26 cellular contexts compared by ENCODE assay signal in genomic region chr17:81656118-81656743, GRCh38. TPM values are rescaled to one million over a fixed set of nuclear protein-coding genes. Genes with fewer than 3 reads are reported as not detected.
DNase-seq lines count a peak whose midpoint lies in the region; ATAC-seq, FAIRE-seq and TF ChIP-seq lines count a peak whose summit lies in the region.
"Had no signal": no experiment of that assay in that cellular context is flagged by ENCODE, and none has a peak within 500 bp of the region (broad histone marks: within the 10 kb centered on the region; RNA-seq: fewer than 3 reads in every experiment).

PDE6G (minus strand) TSS chr17:81656542; CDS start chr17:81653305, 3,237 bp downstream.

- H3K27ac ChIP-seq in endothelial cell of umbilical vein (ENCODE audit: insufficient read depth, low read depth, low read length) (no peak within 1 kb of the TSS), adrenal gland (no peak within 1 kb of the TSS)
- H3K27ac ChIP-seq: HL-60, SJSA1, suprapubic skin had no signal

- H3K4me1 ChIP-seq in endothelial cell of umbilical vein (ENCODE audit: control insufficient read depth, extremely low read depth, insufficient read depth, low read length) (peaks cover 9% of the 10 kb centered on the region), BE2C (peaks cover 6% of the 10 kb centered on the region; the same call in 1 of the 2 replicates), adrenal gland (replicated peaks in 1 of 2) (no peaks in the 10 kb centered on the region)
- H3K4me1 ChIP-seq: SJSA1 had no signal

- TF ChIP-seq POLR2A in endothelial cell of umbilical vein (IDR thresholded peaks at IDR 0.05; ENCODE audit: low read depth, low read length): no peak
- TF ChIP-seq POLR2A in adrenal gland (IDR thresholded peaks at IDR 0.05): no peak

- dilution Hi-C loops in endothelial cell of umbilical vein (cut with MboI; ENCODE audit: extremely low pct_ligation_motif_present, low sequenced_read_pairs): no loop called here

- BruUV-seq in endothelial cell of umbilical vein (replicated peaks; lab: Mats Ljungman, UMichigan): no TSS peak

- intact Hi-C loops in endothelial cell of umbilical vein (cut with micrococcal nuclease) (no loop called here), adrenal gland (cut with DNase I) (no loop called here)

- no peaks in the 10 kb centered on the region for H3K27me3 Mint-ChIP-seq in activated naive CD8-positive, alpha-beta T cell treated with anti-CD3 and anti-CD28 coated beads, Interleukin-2, amount 10 ng/mL, durations not matched to agents 7 days and 5 days
- peaks cover 4% of the 10 kb centered on the region for H3K27me3 Mint-ChIP-seq in activated naive CD8-positive, alpha-beta T cell treated with anti-CD3 and anti-CD28 coated beads for 36 hours
- peaks cover 13 to 23% of the 10 kb centered on the region in 2 donors for H3K27me3 Mint-ChIP-seq in stimulated activated naive B cell treated with anti-CD40 and anti-IgM and Interleukin-4, amounts not matched to agents 10 μg/mL and 1 μg/mL and 100 μg/mL, for 72 hours

- H3K4me3 Mint-ChIP-seq in activated naive CD8-positive, alpha-beta T cell treated with anti-CD3 and anti-CD28 coated beads, Interleukin-2, amount 10 ng/mL, durations not matched to agents 7 days and 5 days: peak within 1 kb of the TSS; percentile 32
- H3K4me3 Mint-ChIP-seq in activated naive CD8-positive, alpha-beta T cell treated with anti-CD3 and anti-CD28 coated beads for 36 hours: no peak within 1 kb of the TSS
- no peak within 1 kb of the TSS for H3K4me3 Mint-ChIP-seq in stimulated activated naive B cell treated with anti-CD40 and anti-IgM and Interleukin-4, amounts not matched to agents 10 μg/mL and 1 μg/mL and 100 μg/mL, for 72 hours

- H3K79me2 ChIP-seq in endothelial cell of umbilical vein (ENCODE audit: control insufficient read depth, insufficient read depth, low read length): no peaks in the 10 kb centered on the region

- H3K9me1 ChIP-seq in endothelial cell of umbilical vein (replicated peaks; ENCODE audit: control insufficient read depth, extremely low read depth, insufficient read depth, low read length): no peaks in the 10 kb centered on the region

- no peaks in the 10 kb centered on the region for H3K36me3 ChIP-seq in endothelial cell of umbilical vein (ENCODE audit: control insufficient read depth in 2 of 2, extremely low read depth in 1 of 2, insufficient read depth in 2 of 2, low read length in 2 of 2)
- no peaks in the 10 kb centered on the region for H3K36me3 ChIP-seq in BE2C
- no peaks in the 10 kb centered on the region for H3K36me3 ChIP-seq in adrenal gland (replicated peaks in 1 of 2)
- H3K36me3 ChIP-seq: SJSA1, suprapubic skin had no signal

- peak within 1 kb of the TSS; percentile 13 for H2AFZ ChIP-seq in endothelial cell of umbilical vein (ENCODE audit: low read depth, low read length)

- peaks cover 18% of the 10 kb centered on the region for H3K4me1 Mint-ChIP-seq in activated naive CD8-positive, alpha-beta T cell treated with anti-CD3 and anti-CD28 coated beads, Interleukin-2, amount 10 ng/mL, durations not matched to agents 7 days and 5 days
- H3K4me1 Mint-ChIP-seq in activated naive CD8-positive, alpha-beta T cell treated with anti-CD3 and anti-CD28 coated beads for 36 hours: peaks cover 13% of the 10 kb centered on the region
- peaks cover 17 to 21% of the 10 kb centered on the region in 2 donors for H3K4me1 Mint-ChIP-seq in stimulated activated naive B cell treated with anti-CD40 and anti-IgM and Interleukin-4, amounts not matched to agents 10 μg/mL and 1 μg/mL and 100 μg/mL, for 72 hours

- ATAC-seq in activated naive CD8-positive, alpha-beta T cell treated with anti-CD3 and anti-CD28 coated beads, Interleukin-2, amount 10 ng/mL, durations not matched to agents 7 days and 5 days (ENCODE audit: low read depth): no peak
- no peak for ATAC-seq in stimulated activated naive B cell treated with anti-CD40 and anti-IgM and Interleukin-4, amounts not matched to agents 10 μg/mL and 1 μg/mL and 100 μg/mL, for 72 hours (replicated peaks)
- ATAC-seq in GM19351 (IDR thresholded peaks at IDR 0.05; ENCODE audit: unreplicated experiment): no peak
- ATAC-seq: activated CD4-positive, CD25-positive, alpha-beta regulatory T cell treated with anti-CD3 and anti-CD28 coated beads, Interleukin-2, amount 50 U/mL, for 24 hours had no signal

- no peak within 1 kb of the TSS for H3K4me2 ChIP-seq in endothelial cell of umbilical vein (ENCODE audit: insufficient read depth, low read length)

- DNase-seq in activated naive CD8-positive, alpha-beta T cell treated with anti-CD3 and anti-CD28 coated beads, Interleukin-2, amount 10 ng/mL, durations not matched to agents 7 days and 5 days: no peak
- DNase-seq in activated naive CD8-positive, alpha-beta T cell treated with anti-CD3 and anti-CD28 coated beads for 36 hours: no peak
- DNase-seq in NCI-H82 (lab: John Stamatoyannopoulos, UW) (peak; percentile 99), endothelial cell of umbilical vein (ENCODE audit: low read depth, low spot score) (no peak), BE2C (no peak), adrenal gland (no peak)
- DNase-seq in stimulated activated naive B cell treated with anti-CD40 and anti-IgM and Interleukin-4, amounts not matched to agents 10 μg/mL and 1 μg/mL and 100 μg/mL, for 72 hours: no peak
- DNase-seq: ACHN; activated effector memory CD4-positive, alpha-beta T cell treated with Interleukin-2 at 50 U/mL for 16 hours; DMS 273 treated with DMSO at 0.1 percent for 48 hours; islet precursor cell; NCI-H187 treated with DMSO at 0.1 percent for 48 hours; NCI-H226; NCI-H774; T-helper 9 cell had no signal

- H3K9me3 ChIP-seq in endothelial cell of umbilical vein (replicated peaks; ENCODE audit: control insufficient read depth, insufficient read depth, low read length): no peaks in the 10 kb centered on the region
- no peaks in the 10 kb centered on the region for H3K9me3 ChIP-seq in BE2C
- H3K9me3 ChIP-seq in adrenal gland (replicated peaks in 1 of 3): no peaks in the 10 kb centered on the region
- H3K9me3 ChIP-seq: SJSA1, suprapubic skin had no signal

- peaks cover 3% of the 10 kb centered on the region for H3K36me3 Mint-ChIP-seq in activated naive CD8-positive, alpha-beta T cell treated with anti-CD3 and anti-CD28 coated beads, Interleukin-2, amount 10 ng/mL, durations not matched to agents 7 days and 5 days
- H3K36me3 Mint-ChIP-seq in activated naive CD8-positive, alpha-beta T cell treated with anti-CD3 and anti-CD28 coated beads for 36 hours: no peaks in the 10 kb centered on the region
- peaks cover 3 to 4% of the 10 kb centered on the region in 2 donors for H3K36me3 Mint-ChIP-seq in stimulated activated naive B cell treated with anti-CD40 and anti-IgM and Interleukin-4, amounts not matched to agents 10 μg/mL and 1 μg/mL and 100 μg/mL, for 72 hours
- H3K36me3 Mint-ChIP-seq: CD14-positive monocyte had no signal

- CTCF ChIA-PET in endothelial cell of umbilical vein (lab: Charles Lee): no interaction called here

- no peak for TF ChIP-seq CTCF in endothelial cell of umbilical vein (IDR thresholded peaks at IDR 0.05; ENCODE audit: extremely low read depth in 1 of 2, insufficient read depth in 1 of 2, low read depth in 1 of 2, low read length in 2 of 2)
- no peak for TF ChIP-seq CTCF in BE2C (IDR thresholded peaks at IDR 0.05; ENCODE audit: low read depth, low read length)
- TF ChIP-seq CTCF in adrenal gland (IDR thresholded peaks at IDR 0.05): no peak

- H3K9me3 Mint-ChIP-seq in activated naive CD8-positive, alpha-beta T cell treated with anti-CD3 and anti-CD28 coated beads, Interleukin-2, amount 10 ng/mL, durations not matched to agents 7 days and 5 days: no peaks in the 10 kb centered on the region
- H3K9me3 Mint-ChIP-seq in activated naive CD8-positive, alpha-beta T cell treated with anti-CD3 and anti-CD28 coated beads for 36 hours: no peaks in the 10 kb centered on the region
- H3K9me3 Mint-ChIP-seq in stimulated activated naive B cell treated with anti-CD40 and anti-IgM and Interleukin-4, amounts not matched to agents 10 μg/mL and 1 μg/mL and 100 μg/mL, for 72 hours: no peaks in the 10 kb centered on the region

- H3K4me3 ChIP-seq in endothelial cell of umbilical vein (replicated peaks in 1 of 3; ENCODE audit: insufficient read depth in 1 of 3, low read depth in 1 of 3, low read length in 3 of 3) (no peak within 1 kb of the TSS), BE2C (ENCODE audit: low read depth, low read length) (no peak within 1 kb of the TSS), adrenal gland (no peak within 1 kb of the TSS)
- H3K4me3 ChIP-seq: lung, SJSA1, suprapubic skin had no signal

- H3K27ac Mint-ChIP-seq in activated naive CD8-positive, alpha-beta T cell treated with anti-CD3 and anti-CD28 coated beads, Interleukin-2, amount 10 ng/mL, durations not matched to agents 7 days and 5 days: peak within 1 kb of the TSS; percentile 64
- H3K27ac Mint-ChIP-seq in activated naive CD8-positive, alpha-beta T cell treated with anti-CD3 and anti-CD28 coated beads for 36 hours: no peak within 1 kb of the TSS
- H3K27ac Mint-ChIP-seq in stimulated activated naive B cell treated with anti-CD40 and anti-IgM and Interleukin-4, amounts not matched to agents 10 μg/mL and 1 μg/mL and 100 μg/mL, for 72 hours: peak within 1 kb of the TSS; percentile 5

- POLR2A ChIA-PET in activated naive CD8-positive, alpha-beta T cell treated with anti-CD3 and anti-CD28 coated beads, Interleukin-2, amount 10 ng/mL, durations not matched to agents 7 days and 5 days (lab: Charles Lee): interaction anchor here (2.2 to 4.4 kb wide), 2 partner anchors 9 to 10 kb away, joined by 14 to 45 read pairs; partner anchors contain the start of genes CCDC137 and OXLD1
- POLR2A ChIA-PET in endothelial cell of umbilical vein (lab: Charles Lee): interaction anchor here (2.1 kb wide), 1 partner anchor 20 kb away, joined by 4 read pairs; no protein-coding TSS in a partner anchor

- no peaks in the 10 kb centered on the region for H4K20me1 ChIP-seq in endothelial cell of umbilical vein (replicated peaks; ENCODE audit: control insufficient read depth, extremely low read depth, insufficient read depth, low read length)

- FAIRE-seq in endothelial cell of umbilical vein (lab: Jason Lieb, UNC): no peak
- FAIRE-seq: bronchial epithelial cell, G401.6 had no signal

- no peak within 1 kb of the TSS for H3K9ac ChIP-seq in endothelial cell of umbilical vein (replicated peaks; ENCODE audit: extremely low read depth, insufficient read depth, low read length)

- WGBS in adrenal gland, 4 donors: 84 to 91% (median 85%) methylated on average over 8 to 15 of the region's 15 CpGs

- H3K27me3 ChIP-seq in endothelial cell of umbilical vein (ENCODE audit: control insufficient read depth in 2 of 2, insufficient read depth in 2 of 2, low read length in 2 of 2): no peaks in the 10 kb centered on the region
- no peaks in the 10 kb centered on the region for H3K27me3 ChIP-seq in BE2C
- H3K27me3 ChIP-seq in adrenal gland: no peaks in the 10 kb centered on the region
- H3K27me3 ChIP-seq: SJSA1 had no signal

RNA-seq across cellular contexts. Expression of gene PDE6G, which starts in this region (rescaled TPM):
- total RNA-seq in activated naive CD8-positive, alpha-beta T cell treated with anti-CD3 and anti-CD28 coated beads, Interleukin-2, amount 10 ng/mL, durations not matched to agents 7 days and 5 days: 10 to 100 TPM; 47.8 to 57.1 TPM
- 1 to 10 TPM; 8.6 to 9.1 TPM for total RNA-seq in activated naive CD8-positive, alpha-beta T cell treated with anti-CD3 and anti-CD28 coated beads for 36 hours
- total RNA-seq in endothelial cell of umbilical vein (1.4 and 1.8 TPM in 2 replicates), adrenal gland (1 to 10 TPM in 4 of 8 donors, under 1 TPM in 1, not detected in 3; 0.35 to 2.3 (median 1.6) TPM)
- polyA plus RNA-seq in endothelial cell of umbilical vein (3.7 and 5.1 TPM in 2 replicates), adrenal gland (1 to 10 TPM; 1.2 to 5.9 (median 2.6) TPM)
- polyA plus RNA-seq in endothelial cell of umbilical vein (2011; cell fraction: cytosol; rRNA removed): 2.0 and 3.3 TPM in 2 replicates
- 0.37 and 0.60 TPM in 2 replicates for polyA plus RNA-seq in endothelial cell of umbilical vein (2011; cell fraction: nucleus; rRNA removed)
- 0.46 TPM in 1 of 2 replicates, not detected in the other for polyA plus RNA-seq in endothelial cell of umbilical vein (2012)
- polyA minus RNA-seq in endothelial cell of umbilical vein: 0.73 and 2.2 TPM in 2 replicates
- not detected for polyA minus RNA-seq in endothelial cell of umbilical vein (2011; cell fraction: cytosol; rRNA and poly(A)+ RNA removed)
- polyA minus RNA-seq in endothelial cell of umbilical vein (2011; cell fraction: nucleus; rRNA and poly(A)+ RNA removed): not detected in 2 replicates
- not detected for polyA plus RNA-seq in BE2C (2012; ENCODE audit: insufficient read depth, insufficient read length, low read depth)
- total RNA-seq: bronchial epithelial cell, fibroblast of villous mesenchyme, SJSA1 had no signal
- polyA plus RNA-seq: right cardiac atrium had no signal

Comparison
In these comparisons a context has a peak if more than half of its experiments do, and no peak if none do; other contexts are left out.
1. RNA of gene PDE6G (total RNA-seq): 47.8 to 57.1 TPM in activated naive CD8-positive, alpha-beta T cell treated with anti-CD3 and anti-CD28 coated beads, Interleukin-2, amount 10 ng/mL, durations not matched to agents 7 days and 5 days; 8.6 to 9.1 TPM in activated naive CD8-positive, alpha-beta T cell treated with anti-CD3 and anti-CD28 coated beads for 36 hours, 1.4 to 1.8 TPM in endothelial cell of umbilical vein and 0.35 to 2.3 TPM in adrenal gland; every median in the first group is over 4 times any median in the second.